In the genomic region with DNA sequence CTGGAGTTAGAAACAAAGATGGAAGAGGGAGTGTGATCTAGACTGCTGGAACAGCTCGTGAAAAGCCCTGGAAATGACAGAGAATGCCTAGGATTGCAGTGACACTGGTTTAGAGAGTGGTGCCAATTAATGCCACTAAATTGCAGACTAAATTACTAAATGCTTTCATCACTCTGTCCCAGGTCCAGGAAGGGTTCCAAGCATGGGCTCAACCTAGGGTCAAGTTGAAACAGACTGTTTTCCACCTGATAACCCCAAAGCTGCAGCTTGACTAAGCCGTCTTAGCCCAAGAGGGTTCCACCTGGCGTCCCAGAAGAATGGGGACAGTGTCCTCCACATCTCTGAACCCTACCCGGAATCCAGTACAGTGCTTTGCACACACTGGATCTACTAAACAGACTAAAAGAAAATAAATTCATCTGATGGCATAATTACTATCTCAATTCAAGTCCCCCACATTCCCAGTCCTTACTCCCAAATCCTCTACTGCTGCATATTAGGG, we compare ENCODE assay signal across 9 cellular contexts. TPM values are rescaled to one million over a fixed set of nuclear protein-coding genes. Genes with fewer than 3 reads are reported as not detected.
DNase-seq lines count a peak whose midpoint lies in the region; ATAC-seq and TF ChIP-seq lines count a peak whose summit lies in the region.
"Had no signal": no experiment of that assay in that cellular context is flagged by ENCODE, and none has a peak within 500 bp of the region (broad histone marks: within the 10 kb centered on the region; RNA-seq: fewer than 3 reads in every experiment).

No MANE protein-coding gene starts in this region.

- H3K4me3 ChIP-seq in lung: no peak overlapping the region

- peaks cover 4% of the 10 kb centered on the region for H3K36me3 Mint-ChIP-seq in activated CD4-positive, alpha-beta T cell treated with anti-CD3 and anti-CD28 coated beads, Interleukin-2, amount 10 ng/mL, durations not matched to agents 24 days and 14 days (ENCODE audit: low read depth)
- peaks cover 2% of the 10 kb centered on the region for H3K36me3 Mint-ChIP-seq in activated naive CD8-positive, alpha-beta T cell treated with anti-CD3 and anti-CD28 coated beads, Interleukin-2, amount 10 ng/mL, durations not matched to agents 7 days and 5 days

- peak overlapping the region; percentile 85 for H3K4me3 Mint-ChIP-seq in activated CD4-positive, alpha-beta T cell treated with anti-CD3 and anti-CD28 coated beads, Interleukin-2, amount 10 ng/mL, durations not matched to agents 24 days and 14 days
- peak overlapping the region; percentile 88 for H3K4me3 Mint-ChIP-seq in activated naive CD8-positive, alpha-beta T cell treated with anti-CD3 and anti-CD28 coated beads, Interleukin-2, amount 10 ng/mL, durations not matched to agents 7 days and 5 days

- H3K9me3 ChIP-seq in lung (ENCODE audit: control insufficient read depth in 2 of 2, insufficient read depth in 1 of 2, low read length in 1 of 2): no peaks in the 10 kb centered on the region

- H3K27ac Mint-ChIP-seq in activated CD4-positive, alpha-beta T cell treated with anti-CD3 and anti-CD28 coated beads, Interleukin-2, amount 10 ng/mL, durations not matched to agents 24 days and 14 days: peak overlapping the region; percentile 90
- H3K27ac Mint-ChIP-seq in activated naive CD8-positive, alpha-beta T cell treated with anti-CD3 and anti-CD28 coated beads, Interleukin-2, amount 10 ng/mL, durations not matched to agents 7 days and 5 days: no peak overlapping the region

- H3K4me1 ChIP-seq in lung (ENCODE audit: control insufficient read depth in 2 of 2, insufficient read depth in 2 of 2, low read length in 2 of 2): peaks cover 7 to 12% of the 10 kb centered on the region in 2 donors

- TF ChIP-seq CTCF in lung (IDR thresholded peaks at IDR 0.05; ENCODE audit: control extremely low read depth, extremely low read depth): no peak

- H3K36me3 ChIP-seq in lung (ENCODE audit: control insufficient read depth in 2 of 2, insufficient read depth in 2 of 2, low read length in 2 of 2): no peaks in the 10 kb centered on the region

- intact Hi-C loops in activated CD4-positive, alpha-beta T cell treated with anti-CD3 and anti-CD28 coated beads, Interleukin-2, amount 10 ng/mL, durations not matched to agents 24 days and 14 days (cut with micrococcal nuclease): loop anchor here (2.0 to 10.0 kb wide), 4 partner anchors 41 to 1279 kb away; a partner anchor contains a TSS

- H3K9me3 Mint-ChIP-seq in activated CD4-positive, alpha-beta T cell treated with anti-CD3 and anti-CD28 coated beads, Interleukin-2, amount 10 ng/mL, durations not matched to agents 24 days and 14 days: no peaks in the 10 kb centered on the region
- H3K9me3 Mint-ChIP-seq in activated naive CD8-positive, alpha-beta T cell treated with anti-CD3 and anti-CD28 coated beads, Interleukin-2, amount 10 ng/mL, durations not matched to agents 7 days and 5 days: no peaks in the 10 kb centered on the region

- POLR2A ChIA-PET in activated naive CD8-positive, alpha-beta T cell treated with anti-CD3 and anti-CD28 coated beads, Interleukin-2, amount 10 ng/mL, durations not matched to agents 7 days and 5 days (lab: Charles Lee): interaction anchor here (0.9 to 3.7 kb wide), 5 partner anchors 12 to 276 kb away, joined by 3 to 27 read pairs (median 10); a partner anchor contains a TSS

- peaks cover 41% of the 10 kb centered on the region for H3K4me1 Mint-ChIP-seq in activated CD4-positive, alpha-beta T cell treated with anti-CD3 and anti-CD28 coated beads, Interleukin-2, amount 10 ng/mL, durations not matched to agents 24 days and 14 days
- peaks cover 43% of the 10 kb centered on the region for H3K4me1 Mint-ChIP-seq in activated naive CD8-positive, alpha-beta T cell treated with anti-CD3 and anti-CD28 coated beads, Interleukin-2, amount 10 ng/mL, durations not matched to agents 7 days and 5 days

- H3K27ac ChIP-seq in lung (ENCODE audit: low read depth in 1 of 2, low read length in 1 of 2) (peak overlapping the region; percentile 91 to 94), substantia nigra (ENCODE audit: low read depth, low read length, poor library complexity, severe bottlenecking) (peak overlapping the region; percentile 69)

- DNase-seq in activated CD4-positive, alpha-beta T cell treated with anti-CD3 and anti-CD28 coated beads, Interleukin-2, amount 10 ng/mL, durations not matched to agents 24 days and 14 days: no peak
- no peak for DNase-seq in activated CD4-positive, alpha-beta T cell treated with anti-CD3 and anti-CD28 coated beads for 4 hours
- DNase-seq in activated naive CD8-positive, alpha-beta T cell treated with anti-CD3 and anti-CD28 coated beads, Interleukin-2, amount 10 ng/mL, durations not matched to agents 7 days and 5 days: no peak
- DNase-seq in lung (ENCODE audit: low spot score) (no peak), substantia nigra (lab: John Stamatoyannopoulos, UW) (no peak), DMS79 (lab: John Stamatoyannopoulos, UW) (no peak), GM19238 (ENCODE audit: insufficient read length, low spot score) (no peak)
- DNase-seq: NCI-H2227 treated with DMSO at 0.1 percent for 48 hours had no signal

- H3K27me3 Mint-ChIP-seq in activated CD4-positive, alpha-beta T cell treated with anti-CD3 and anti-CD28 coated beads, Interleukin-2, amount 10 ng/mL, durations not matched to agents 24 days and 14 days: peaks cover 11% of the 10 kb centered on the region
- H3K27me3 Mint-ChIP-seq in activated naive CD8-positive, alpha-beta T cell treated with anti-CD3 and anti-CD28 coated beads, Interleukin-2, amount 10 ng/mL, durations not matched to agents 7 days and 5 days: peaks cover 15% of the 10 kb centered on the region

- no peak for ATAC-seq in activated naive CD8-positive, alpha-beta T cell treated with anti-CD3 and anti-CD28 coated beads, Interleukin-2, amount 10 ng/mL, durations not matched to agents 7 days and 5 days (ENCODE audit: low read depth)
- ATAC-seq in lung (ENCODE audit: insufficient read depth, low FRiP score) (no peak), GM18867 (IDR thresholded peaks at IDR 0.05; ENCODE audit: unreplicated experiment) (no peak)

- 80 to 85% methylated on average over 4 of the region's 4 CpGs for WGBS in lung, 2 donors

- H3K27me3 ChIP-seq in lung (ENCODE audit: control insufficient read depth, insufficient read depth): no peaks in the 10 kb centered on the region

RNA-seq across cellular contexts. Expression of a gene that starts 1.1 kb away (rescaled TPM):
- total RNA-seq in activated CD4-positive, alpha-beta T cell treated with anti-CD3 and anti-CD28 coated beads, Interleukin-2, amount 10 ng/mL, durations not matched to agents 24 days and 14 days: 22.1 and 22.5 TPM in 2 replicates
- total RNA-seq in activated naive CD8-positive, alpha-beta T cell treated with anti-CD3 and anti-CD28 coated beads, Interleukin-2, amount 10 ng/mL, durations not matched to agents 7 days and 5 days: 10 to 100 TPM; 32.4 to 36.9 TPM
- 10 to 100 TPM; 51.5 to 55.0 TPM for total RNA-seq in lung
- polyA plus RNA-seq in lung: 10 to 100 TPM; 16.2 to 16.9 TPM

RNA-seq across cellular contexts. Expression of a gene that starts 39.2 kb away (rescaled TPM):
- 0.49 and 0.83 TPM in 2 replicates for total RNA-seq in activated CD4-positive, alpha-beta T cell treated with anti-CD3 and anti-CD28 coated beads, Interleukin-2, amount 10 ng/mL, durations not matched to agents 24 days and 14 days
- total RNA-seq in activated naive CD8-positive, alpha-beta T cell treated with anti-CD3 and anti-CD28 coated beads, Interleukin-2, amount 10 ng/mL, durations not matched to agents 7 days and 5 days: under 1 TPM; 0.85 to 0.86 TPM
- total RNA-seq in lung: 10 to 100 TPM in 1 of 2 donors, 1 to 10 TPM in 1; 5.1 to 15.4 TPM
- 1 to 10 TPM; 4.7 to 6.3 TPM for polyA plus RNA-seq in lung

RNA-seq across cellular contexts. Expression of a gene that starts 41.3 kb away (rescaled TPM):
- total RNA-seq in activated CD4-positive, alpha-beta T cell treated with anti-CD3 and anti-CD28 coated beads, Interleukin-2, amount 10 ng/mL, durations not matched to agents 24 days and 14 days: 15.3 and 17.4 TPM in 2 replicates
- 10 to 100 TPM; 18.0 to 20.2 TPM for total RNA-seq in activated naive CD8-positive, alpha-beta T cell treated with anti-CD3 and anti-CD28 coated beads, Interleukin-2, amount 10 ng/mL, durations not matched to agents 7 days and 5 days
- 10 to 100 TPM in 1 of 2 donors, 1 to 10 TPM in 1; 5.4 to 27.2 TPM for total RNA-seq in lung
- 10 to 100 TPM; 21.1 to 35.9 TPM for polyA plus RNA-seq in lung
